ENCODE assay signal across 16 cellular contexts in genomic region chr7:78542981-78543380, GRCh38.
DNase-seq lines count a peak whose midpoint lies in the region; ATAC-seq, FAIRE-seq and TF ChIP-seq lines count a peak whose summit lies in the region.
"Had no signal": no experiment of that assay in that cellular context is flagged by ENCODE, and none has a peak within 500 bp of the region (broad histone marks: within the 10 kb centered on the region; RNA-seq: fewer than 3 reads in every experiment).

No MANE protein-coding gene starts in this region.

- H3K4me1 ChIP-seq in astrocyte (ENCODE audit: insufficient read depth, low read length) (no peaks in the 10 kb centered on the region), smooth muscle cell (ENCODE audit: low read depth) (no peaks in the 10 kb centered on the region)

- H3K9ac ChIP-seq in astrocyte (ENCODE audit: low read length) (no peak overlapping the region), smooth muscle cell (ENCODE audit: low read depth) (no peak overlapping the region)
- H3K9ac ChIP-seq: GM23248 had no signal

- intact Hi-C loops in dorsolateral prefrontal cortex (cut with DNase I), result no loop called here

- H3K27me3 ChIP-seq in astrocyte (ENCODE audit: insufficient read depth, low read length), result no peaks in the 10 kb centered on the region
- no peaks in the 10 kb centered on the region for H3K27me3 ChIP-seq in dorsolateral prefrontal cortex
- H3K27me3 ChIP-seq in smooth muscle cell (ENCODE audit: low read depth), result no peaks in the 10 kb centered on the region

- no peak for TF ChIP-seq CTCF in D721Med (IDR thresholded peaks at IDR 0.05; ENCODE audit: insufficient read depth, missing control alignments)
- TF ChIP-seq CTCF in astrocyte (IDR thresholded peaks at IDR 0.05; ENCODE audit: insufficient read depth, low read depth, low read length), result no peak
- TF ChIP-seq CTCF in dorsolateral prefrontal cortex (IDR thresholded peaks at IDR 0.05 in 54 of 56, conservative IDR thresholded peaks at IDR 0.05 in 2 of 56; ENCODE audit: low read depth in 1 of 56, partially characterized antibody in 56 of 56), result no peak
- TF ChIP-seq CTCF in smooth muscle cell (IDR thresholded peaks at IDR 0.05; ENCODE audit: borderline replicate concordance, insufficient read depth, poor library complexity, severe bottlenecking), result no peak

- H3F3A ChIP-seq in smooth muscle cell (ENCODE audit: low read depth), result no peaks in the 10 kb centered on the region

- 89% methylated on average over 2 of the region's 2 CpGs for WGBS in smooth muscle cell (ENCODE audit: low lambda C conversion rate)

- H3K4me3 ChIP-seq in astrocyte (ENCODE audit: insufficient read depth, low read depth, low read length), result no peak overlapping the region
- H3K4me3 ChIP-seq in dorsolateral prefrontal cortex, result no peak overlapping the region
- no peak overlapping the region for H3K4me3 ChIP-seq in smooth muscle cell
- H3K4me3 ChIP-seq: GM23248 had no signal

- H3K79me2 ChIP-seq in astrocyte (ENCODE audit: insufficient read depth, low read length) (no peaks in the 10 kb centered on the region), smooth muscle cell (ENCODE audit: low read depth) (no peaks in the 10 kb centered on the region)

- ATAC-seq in GM21515 (IDR thresholded peaks at IDR 0.05; ENCODE audit: unreplicated experiment), result no peak

- no peaks in the 10 kb centered on the region for H3K36me3 Mint-ChIP-seq in astrocyte (ENCODE audit: low read depth, unreplicated experiment)
- H3K36me3 Mint-ChIP-seq in activated CD4-positive, alpha-beta T cell treated with anti-CD3 and anti-CD28 coated beads, Interleukin-2, amount 10 ng/mL, durations not matched to agents 7 days and 5 days (ENCODE audit: low read depth), result no peaks in the 10 kb centered on the region
- H3K36me3 Mint-ChIP-seq: CD4-positive, alpha-beta memory T cell had no signal

- H4K20me1 ChIP-seq in astrocyte (ENCODE audit: insufficient read depth, low read length) (no peaks in the 10 kb centered on the region), smooth muscle cell (ENCODE audit: low read depth) (no peaks in the 10 kb centered on the region)

- H3K27ac Mint-ChIP-seq in astrocyte (ENCODE audit: unreplicated experiment), result no peak overlapping the region
- no peak overlapping the region for H3K27ac Mint-ChIP-seq in activated CD4-positive, alpha-beta T cell treated with anti-CD3 and anti-CD28 coated beads, Interleukin-2, amount 10 ng/mL, durations not matched to agents 7 days and 5 days
- H3K27ac Mint-ChIP-seq: CD4-positive, alpha-beta memory T cell had no signal

- CTCF ChIA-PET in activated CD4-positive, alpha-beta T cell treated with anti-CD3 and anti-CD28 coated beads, Interleukin-2, amount 10 ng/mL, durations not matched to agents 7 days and 5 days (lab: Charles Lee), result no interaction called here

- POLR2A ChIA-PET in activated CD4-positive, alpha-beta T cell treated with anti-CD3 and anti-CD28 coated beads, Interleukin-2, amount 10 ng/mL, durations not matched to agents 7 days and 5 days (lab: Charles Lee), result no interaction called here

- H2AFZ ChIP-seq in astrocyte (ENCODE audit: low read depth, low read length), result no peak overlapping the region
- H2AFZ ChIP-seq in smooth muscle cell (ENCODE audit: low read depth), result no peak overlapping the region
- H2AFZ ChIP-seq: GM23248 had no signal

- no peak overlapping the region for H3K4me2 ChIP-seq in astrocyte (ENCODE audit: low read length)
- no peak overlapping the region for H3K4me2 ChIP-seq in smooth muscle cell

- H3K27me3 Mint-ChIP-seq in astrocyte (ENCODE audit: low read depth, unreplicated experiment), result no peaks in the 10 kb centered on the region
- H3K27me3 Mint-ChIP-seq in activated CD4-positive, alpha-beta T cell treated with anti-CD3 and anti-CD28 coated beads, Interleukin-2, amount 10 ng/mL, durations not matched to agents 7 days and 5 days, result no peaks in the 10 kb centered on the region
- H3K27me3 Mint-ChIP-seq: CD4-positive, alpha-beta memory T cell had no signal

- H3K4me3 Mint-ChIP-seq in astrocyte (ENCODE audit: unreplicated experiment), result no peak overlapping the region
- no peak overlapping the region for H3K4me3 Mint-ChIP-seq in activated CD4-positive, alpha-beta T cell treated with anti-CD3 and anti-CD28 coated beads, Interleukin-2, amount 10 ng/mL, durations not matched to agents 7 days and 5 days
- H3K4me3 Mint-ChIP-seq: CD4-positive, alpha-beta memory T cell had no signal

- H3K9me3 ChIP-seq in astrocyte (ENCODE audit: insufficient read depth, low read depth, low read length) (no peaks in the 10 kb centered on the region), smooth muscle cell (replicated peaks; ENCODE audit: low read depth) (no peaks in the 10 kb centered on the region)

- H3K27ac ChIP-seq in astrocyte (ENCODE audit: low read depth, low read length) (no peak overlapping the region), dorsolateral prefrontal cortex (peak overlapping the region in 41 of 59 donors; percentile 1 to 77 (median 35)), smooth muscle cell (ENCODE audit: low read depth) (no peak overlapping the region)
- H3K27ac ChIP-seq: GM23248 had no signal

- H3K4me1 Mint-ChIP-seq in astrocyte (ENCODE audit: low read depth, unreplicated experiment), result no peaks in the 10 kb centered on the region
- no peaks in the 10 kb centered on the region for H3K4me1 Mint-ChIP-seq in activated CD4-positive, alpha-beta T cell treated with anti-CD3 and anti-CD28 coated beads, Interleukin-2, amount 10 ng/mL, durations not matched to agents 7 days and 5 days
- H3K4me1 Mint-ChIP-seq: CD4-positive, alpha-beta memory T cell had no signal

- DNase-seq in D721Med (ENCODE audit: insufficient read length, low spot score), result no peak
- no peak for DNase-seq in astrocyte (ENCODE audit: low read depth)
- DNase-seq in dorsolateral prefrontal cortex, result no peak
- DNase-seq in smooth muscle cell (lab: John Stamatoyannopoulos, UW; ENCODE audit: unreplicated experiment), result no peak
- DNase-seq in activated CD4-positive, alpha-beta T cell treated with anti-CD3 and anti-CD28 coated beads, Interleukin-2, amount 10 ng/mL, durations not matched to agents 7 days and 5 days, result no peak
- DNase-seq: C1 segment of cervical spinal cord; CD4-positive, alpha-beta memory T cell; DMS53; DMS79 treated with DMSO at 0.1 percent for 48 hours; GF-D8; GM23248; H7; HCEC 1CT had no signal

- FAIRE-seq in D721Med (lab: Jason Lieb, UNC) (peak; percentile 78), astrocyte (lab: Jason Lieb, UNC) (peak; percentile 23)
- FAIRE-seq: GM12891, H1 had no signal

- H3K36me3 ChIP-seq in astrocyte (ENCODE audit: insufficient read depth, low read length) (no peaks in the 10 kb centered on the region), smooth muscle cell (ENCODE audit: low read depth) (no peaks in the 10 kb centered on the region)

- no peaks in the 10 kb centered on the region for H3K9me3 Mint-ChIP-seq in astrocyte (ENCODE audit: unreplicated experiment)
- peaks cover under 1% of the 10 kb centered on the region for H3K9me3 Mint-ChIP-seq in activated CD4-positive, alpha-beta T cell treated with anti-CD3 and anti-CD28 coated beads, Interleukin-2, amount 10 ng/mL, durations not matched to agents 7 days and 5 days
- H3K9me3 Mint-ChIP-seq: CD4-positive, alpha-beta memory T cell had no signal

Comparison
In these comparisons a context has a peak if more than half of its experiments do, and no peak if none do; other contexts are left out.
1. H3K27ac ChIP-seq: peak in dorsolateral prefrontal cortex (41 of 59); none in astrocyte (single experiment) and smooth muscle cell (single experiment).